Comparison of ENCODE assay signal across 1 cellular context in the genomic region with DNA sequence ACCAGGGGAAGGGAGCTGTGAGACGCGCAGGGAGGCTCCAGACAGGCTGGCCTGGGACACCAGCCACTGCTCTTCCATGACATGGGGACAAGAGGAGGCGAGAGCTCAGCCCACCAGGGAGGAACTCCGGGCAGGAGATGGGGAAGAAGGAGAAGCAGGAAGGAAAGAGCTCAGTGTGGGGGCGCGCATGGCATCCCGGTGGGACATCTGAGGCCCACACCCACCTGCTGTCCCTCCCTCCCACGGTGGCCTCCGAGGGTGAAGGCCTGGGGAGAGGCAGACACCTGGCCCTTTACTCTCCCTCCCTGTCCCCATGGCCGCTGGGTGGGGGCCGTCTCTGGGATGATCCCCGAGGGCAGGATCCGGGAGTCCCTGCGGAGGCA.
TF ChIP-seq lines count a peak whose summit lies in the region.

No MANE protein-coding gene starts in this region.

TF ChIP-seq in GM12878, 131 proteins besides CTCF, POLR2A, EP300 and RAD21:
- TF ChIP-seq, protein P1, sequence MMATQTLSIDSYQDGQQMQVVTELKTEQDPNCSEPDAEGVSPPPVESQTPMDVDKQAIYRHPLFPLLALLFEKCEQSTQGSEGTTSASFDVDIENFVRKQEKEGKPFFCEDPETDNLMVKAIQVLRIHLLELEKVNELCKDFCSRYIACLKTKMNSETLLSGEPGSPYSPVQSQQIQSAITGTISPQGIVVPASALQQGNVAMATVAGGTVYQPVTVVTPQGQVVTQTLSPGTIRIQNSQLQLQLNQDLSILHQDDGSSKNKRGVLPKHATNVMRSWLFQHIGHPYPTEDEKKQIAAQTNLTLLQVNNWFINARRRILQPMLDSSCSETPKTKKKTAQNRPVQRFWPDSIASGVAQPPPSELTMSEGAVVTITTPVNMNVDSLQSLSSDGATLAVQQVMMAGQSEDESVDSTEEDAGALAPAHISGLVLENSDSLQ (IDR thresholded peaks at IDR 0.05): peak; percentile 29; the same call in 1 of the 2 replicates
